ENCODE assay signal across 21 cellular contexts in the genomic region with DNA sequence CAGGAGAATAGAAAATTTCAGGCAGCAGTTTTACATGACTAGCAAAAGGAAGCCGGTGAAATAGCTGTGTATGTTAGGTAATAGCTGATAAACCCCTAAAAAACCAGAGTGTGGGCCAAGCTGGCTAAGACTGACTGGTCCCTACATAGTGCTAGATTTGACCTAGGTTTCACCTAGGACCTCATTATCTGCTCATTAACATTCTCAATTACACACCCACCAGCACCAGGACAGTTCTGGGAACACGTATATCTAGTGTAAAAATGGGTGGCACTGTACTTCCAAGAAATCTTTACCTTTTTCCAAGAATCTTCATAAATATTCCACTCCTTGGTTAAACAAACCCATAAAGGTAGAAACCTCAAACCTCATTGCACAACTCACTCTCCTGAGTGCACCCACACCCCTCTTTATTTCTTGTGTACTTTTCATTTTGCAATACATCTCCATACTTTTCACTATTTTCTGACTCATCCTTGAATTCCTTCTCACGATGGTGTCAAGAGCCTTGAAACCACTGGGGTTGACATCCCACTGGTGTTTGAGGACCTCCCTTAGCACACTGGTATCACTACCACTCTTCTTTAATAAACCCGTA.
"Had no signal": no experiment of that assay in that cellular context is flagged by ENCODE, and none has a peak within 500 bp of the region (broad histone marks: within the 10 kb centered on the region; RNA-seq: fewer than 3 reads in every experiment).

No MANE protein-coding gene starts in this region.

- H3K4me3 Mint-ChIP-seq: activated CD8-positive, alpha-beta T cell treated with anti-CD3 and anti-CD28 coated beads, Interleukin-2, amount 10 ng/mL, durations not matched to agents 7 days and 5 days; activated naive CD8-positive, alpha-beta T cell treated with anti-CD3 and anti-CD28 coated beads, Interleukin-2, amount 50 U/mL, for 24 hours; activated T-helper 1 cell treated with anti-CD3 and anti-CD28 coated beads, Interleukin-12 subunit alpha, Interleukin-12 subunit beta, Interleukin-2, Interleukin-4 antibody, amounts not matched to agents 30 ng/mL and 10 ng/mL and 1 ng/mL, durations not matched to agents 14 hours and 24 hours and 36 hours; dendritic cell treated with granulocyte-macrophage colony-stimulating factor and Interleukin-4, amounts not matched to agents 40 ng/mL and 50 ng/mL, for 4 days; effector memory CD8-positive, alpha-beta T cell; nephron progenitor cell; T-helper 1 cell treated with Interleukin-12 subunit alpha and Interleukin-12 subunit beta and Interleukin-4 antibody, amounts not matched to agents 30 μg/mL and 1 μg/mL, for 36 hours; WTC11 had no signal

- H3K9me3 Mint-ChIP-seq: activated naive CD8-positive, alpha-beta T cell treated with anti-CD3 and anti-CD28 coated beads, Interleukin-2, amount 50 U/mL, for 24 hours; activated T-helper 1 cell treated with anti-CD3 and anti-CD28 coated beads, Interleukin-12 subunit alpha, Interleukin-12 subunit beta, Interleukin-2, Interleukin-4 antibody, amounts not matched to agents 30 ng/mL and 10 ng/mL and 1 ng/mL, durations not matched to agents 14 hours and 24 hours and 36 hours; dendritic cell treated with granulocyte-macrophage colony-stimulating factor and Interleukin-4, amounts not matched to agents 40 ng/mL and 50 ng/mL, for 4 days; nephron progenitor cell; T-helper 1 cell treated with Interleukin-12 subunit alpha and Interleukin-12 subunit beta and Interleukin-4 antibody, amounts not matched to agents 30 μg/mL and 1 μg/mL, for 36 hours; WTC11 had no signal

- H3K4me3 ChIP-seq: heart left ventricle, left ventricle myocardium inferior, stomach, thoracic aorta had no signal

- H3K27ac Mint-ChIP-seq: activated CD8-positive, alpha-beta T cell treated with anti-CD3 and anti-CD28 coated beads, Interleukin-2, amount 10 ng/mL, durations not matched to agents 7 days and 5 days; activated naive CD8-positive, alpha-beta T cell treated with anti-CD3 and anti-CD28 coated beads, Interleukin-2, amount 50 U/mL, for 24 hours; activated T-helper 1 cell treated with anti-CD3 and anti-CD28 coated beads, Interleukin-12 subunit alpha, Interleukin-12 subunit beta, Interleukin-2, Interleukin-4 antibody, amounts not matched to agents 30 ng/mL and 10 ng/mL and 1 ng/mL, durations not matched to agents 14 hours and 24 hours and 36 hours; dendritic cell treated with granulocyte-macrophage colony-stimulating factor and Interleukin-4, amounts not matched to agents 40 ng/mL and 50 ng/mL, for 4 days; effector memory CD8-positive, alpha-beta T cell; nephron progenitor cell; T-helper 1 cell treated with Interleukin-12 subunit alpha and Interleukin-12 subunit beta and Interleukin-4 antibody, amounts not matched to agents 30 μg/mL and 1 μg/mL, for 36 hours; WTC11 had no signal

- ATAC-seq: activated CD8-positive, alpha-beta T cell treated with anti-CD3 and anti-CD28 coated beads, Interleukin-2, amount 10 ng/mL, durations not matched to agents 7 days and 5 days; activated naive CD8-positive, alpha-beta T cell treated with anti-CD3 and anti-CD28 coated beads, Interleukin-2, amount 50 U/mL, for 24 hours; effector memory CD8-positive, alpha-beta T cell; heart left ventricle; WTC11 had no signal

- H3K9me3 ChIP-seq: heart left ventricle, left ventricle myocardium inferior, stomach, thoracic aorta had no signal

- H3K36me3 ChIP-seq: heart left ventricle, left ventricle myocardium inferior, stomach, thoracic aorta had no signal

- H3K4me1 Mint-ChIP-seq: activated naive CD8-positive, alpha-beta T cell treated with anti-CD3 and anti-CD28 coated beads, Interleukin-2, amount 50 U/mL, for 24 hours; WTC11 had no signal

- DNase-seq: activated CD4-positive, alpha-beta T cell treated with anti-CD3 and anti-CD28 coated beads for 48 hours; activated CD8-positive, alpha-beta memory T cell treated with anti-CD3 and anti-CD28 coated beads, Interleukin-2, amount 50 U/mL, for 48 hours; activated CD8-positive, alpha-beta T cell treated with anti-CD3 and anti-CD28 coated beads, Interleukin-2, amount 10 ng/mL, durations not matched to agents 7 days and 5 days; activated naive CD4-positive, alpha-beta T cell; activated naive CD8-positive, alpha-beta T cell treated with anti-CD3 and anti-CD28 coated beads, Interleukin-2, amount 50 U/mL, for 24 hours; central memory CD4-positive, alpha-beta T cell; effector memory CD8-positive, alpha-beta T cell; erythroblast; foreskin melanocyte; heart left ventricle; islet precursor cell; left ventricle myocardium inferior; mesendoderm; nephron progenitor cell; stimulated activated CD4-positive, alpha-beta T cell treated with anti-CD3 and anti-CD28 coated beads, Interleukin-4, amount 100 ng/mL, for 4 hours; stomach had no signal

- H3K27ac ChIP-seq: heart left ventricle, left ventricle myocardium inferior, stomach, thoracic aorta had no signal

- H3K36me3 Mint-ChIP-seq: WTC11 had no signal

- H3K4me1 ChIP-seq: heart left ventricle, left ventricle myocardium inferior, stomach had no signal

- H3K27me3 Mint-ChIP-seq: dendritic cell treated with granulocyte-macrophage colony-stimulating factor and Interleukin-4, amounts not matched to agents 40 ng/mL and 50 ng/mL, for 4 days; effector memory CD8-positive, alpha-beta T cell had no signal

- H3K27me3 ChIP-seq: heart left ventricle, stomach had no signal
